ENCODE assay signal across 9 cellular contexts in the genomic region with DNA sequence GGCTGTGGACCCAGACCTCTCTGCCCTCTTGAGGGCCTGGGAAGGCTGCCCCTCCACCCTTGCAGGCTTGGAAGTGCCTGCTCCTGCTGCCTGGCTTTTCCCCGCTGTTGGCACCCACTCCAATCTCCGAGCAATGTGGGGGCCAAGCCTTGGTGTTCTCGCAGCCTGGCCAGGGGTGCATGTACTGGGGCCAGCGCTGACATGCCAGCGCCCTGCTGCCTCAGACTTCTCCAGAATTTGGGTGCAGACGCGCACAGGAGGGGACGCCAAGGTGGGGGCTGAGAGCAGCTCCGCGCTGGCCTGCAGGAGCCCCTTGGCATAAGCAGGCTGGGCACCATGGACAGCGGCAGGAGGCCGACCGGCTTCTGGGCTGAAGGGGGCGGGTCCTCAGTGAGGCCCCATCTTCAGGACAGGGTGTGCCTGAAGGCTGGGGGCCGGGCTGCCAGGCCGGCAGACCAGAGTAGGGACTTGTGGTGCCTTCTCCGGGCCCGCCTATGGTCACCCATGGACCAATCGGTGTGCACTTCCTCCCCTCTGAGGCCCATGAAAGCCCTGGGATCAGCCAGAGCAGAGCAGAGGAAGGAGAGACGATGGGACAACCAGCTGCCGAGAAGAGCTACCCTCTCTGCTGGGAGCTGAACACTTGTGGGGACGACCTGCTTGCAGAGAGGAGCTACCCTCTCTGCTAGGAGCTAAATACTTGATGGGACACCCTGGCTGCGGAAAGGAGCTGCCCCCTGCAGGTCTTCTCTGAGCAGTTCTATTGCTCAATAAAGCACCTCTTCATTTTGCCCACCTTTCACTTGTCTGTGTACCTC.
A peak's percentile ranks its signal among the peaks of the same experiment; 100 is the strongest.
DNase-seq lines count a peak whose midpoint lies in the region; ATAC-seq and TF ChIP-seq lines count a peak whose summit lies in the region.
"Had no signal": no experiment of that assay in that cellular context is flagged by ENCODE, and none has a peak within 500 bp of the region (broad histone marks: within the 10 kb centered on the region; RNA-seq: fewer than 3 reads in every experiment).

No MANE protein-coding gene starts in this region.

- peaks cover 36% of the 10 kb centered on the region; the same call in 1 of the 2 replicates for H3K27me3 ChIP-seq in HUES6 (ENCODE audit: control insufficient read depth, insufficient read depth, low read length)

- no peak overlapping the region for H3K9ac ChIP-seq in HUES6 (ENCODE audit: low read length)

- CTCF ChIA-PET in Calu3 (lab: Charles Lee): interaction anchor here (0.7 to 1.3 kb wide), 4 partner anchors 52 to 430 kb away, joined by 3 to 7 read pairs (median 4); no protein-coding TSS in a partner anchor

- no peaks in the 10 kb centered on the region for H3K36me3 ChIP-seq in HUES6 (ENCODE audit: control insufficient read depth, insufficient read depth, low read length)

- peaks cover 5% of the 10 kb centered on the region for H3K4me1 ChIP-seq in HUES6 (ENCODE audit: control insufficient read depth, insufficient read depth, low read length)

- TF ChIP-seq CTCF in Calu3 (IDR thresholded peaks at IDR 0.05; ENCODE audit: unreplicated experiment) (peak; percentile 13), astrocyte of the cerebellum (IDR thresholded peaks at IDR 0.05; ENCODE audit: low read depth, low read length, missing control alignments) (peak; percentile 21)

- ATAC-seq in left colon: peak; percentile 24
- ATAC-seq in GM18517 (IDR thresholded peaks at IDR 0.05; ENCODE audit: unreplicated experiment): no peak

- no peak overlapping the region for H3K4me3 Mint-ChIP-seq in Calu3 (ENCODE audit: low read depth, unreplicated experiment)
- H3K4me3 Mint-ChIP-seq: central memory CD8-positive, alpha-beta T cell had no signal

- BruUV-seq in Calu3 (replicated peaks; lab: Mats Ljungman, UMichigan): no TSS peak

- in situ Hi-C loops in astrocyte of the cerebellum (cut with HindIII; ENCODE audit: low sequenced_read_pairs): no loop called here

- H3K4me1 Mint-ChIP-seq in Calu3 (ENCODE audit: low read depth, unreplicated experiment): no peaks in the 10 kb centered on the region
- H3K4me1 Mint-ChIP-seq: central memory CD8-positive, alpha-beta T cell had no signal

- H3K4me3 ChIP-seq in HUES6 (ENCODE audit: low read depth, low read length) (peak overlapping the region; percentile 53), astrocyte of the cerebellum (ENCODE audit: low read depth, low read length) (no peak overlapping the region)

- H3K27me3 Mint-ChIP-seq in Calu3 (ENCODE audit: unreplicated experiment): peaks cover 28% of the 10 kb centered on the region

- H3K36me3 Mint-ChIP-seq in Calu3 (ENCODE audit: insufficient read depth, unreplicated experiment): no peaks in the 10 kb centered on the region

- H3K27ac Mint-ChIP-seq in Calu3 (ENCODE audit: unreplicated experiment): no peak overlapping the region

- H3K27ac ChIP-seq in HUES6 (ENCODE audit: low read depth, low read length): no peak overlapping the region

- DNase-seq in Calu3 (peak; percentile 18), astrocyte of the cerebellum (ENCODE audit: low read depth) (no peak), left colon (peak in 1 of 2 donors; percentile 11), HuH-7.5 (ENCODE audit: low spot score) (no peak), GOT3 (lab: John Stamatoyannopoulos, UW) (no peak), NCI-H1694 treated with DMSO at 0.1 percent for 48 hours (lab: John Stamatoyannopoulos, UW) (no peak)

- no peaks in the 10 kb centered on the region for H3K9me3 Mint-ChIP-seq in Calu3 (ENCODE audit: low read depth, unreplicated experiment)
- H3K9me3 Mint-ChIP-seq: central memory CD8-positive, alpha-beta T cell had no signal

- no peaks in the 10 kb centered on the region for H3K9me3 ChIP-seq in HUES6 (ENCODE audit: control insufficient read depth, insufficient read depth, low read depth, low read length)

- intact Hi-C loops in Calu3 (cut with micrococcal nuclease; ENCODE audit: unreplicated experiment): loop anchor here (1.0 to 2.0 kb wide), 2 partner anchors 52 to 300 kb away; no protein-coding TSS in a partner anchor
- intact Hi-C loops in left colon (cut with DNase I, micrococcal nuclease): no loop called here
